Comparison of ENCODE assay signal across 20 cellular contexts in genomic region chr9:105854783-105855709, GRCh38.
DNase-seq lines count a peak whose midpoint lies in the region; ATAC-seq and TF ChIP-seq lines count a peak whose summit lies in the region.
"Had no signal": no experiment of that assay in that cellular context is flagged by ENCODE, and none has a peak within 500 bp of the region (broad histone marks: within the 10 kb centered on the region; RNA-seq: fewer than 3 reads in every experiment).

No MANE protein-coding gene starts in this region.

- DNase-seq in DMS 273 (lab: John Stamatoyannopoulos, UW; ENCODE audit: unreplicated experiment) (peak; percentile 34), DMS 273 treated with DMSO at 0.1 percent for 48 hours (lab: John Stamatoyannopoulos, UW) (no peak), left ventricle myocardium superior (no peak), right atrium auricular region (ENCODE audit: low spot score) (no peak), psoas muscle (no peak), cerebellar cortex (ENCODE audit: low spot score) (no peak)
- DNase-seq in activated CD4-positive, alpha-beta T cell treated with anti-CD3 and anti-CD28 coated beads for 36 hours, result no peak
- DNase-seq: AML-193; Caco-2; Calu3; CD4-positive, alpha-beta T cell; CD8-positive, alpha-beta T cell; DMS79 treated with DMSO at 0.1 percent for 48 hours; GF-D8 had no signal

- no peaks in the 10 kb centered on the region for H3K27me3 Mint-ChIP-seq in activated CD4-positive, alpha-beta T cell treated with anti-CD3 and anti-CD28 coated beads for 36 hours
- H3K27me3 Mint-ChIP-seq: B cell; CD4-positive, alpha-beta T cell had no signal

- H3K9me3 ChIP-seq in right atrium auricular region, result no peaks in the 10 kb centered on the region
- H3K9me3 ChIP-seq in HEK293 (ENCODE audit: control insufficient read depth, insufficient read depth, low read depth, low read length), result no peaks in the 10 kb centered on the region
- H3K9me3 ChIP-seq in psoas muscle, result no peaks in the 10 kb centered on the region
- H3K9me3 ChIP-seq: A549, Caco-2 had no signal

- H3K36me3 Mint-ChIP-seq in activated CD4-positive, alpha-beta T cell treated with anti-CD3 and anti-CD28 coated beads for 36 hours (ENCODE audit: low read depth), result no peaks in the 10 kb centered on the region
- H3K36me3 Mint-ChIP-seq: CD8-positive, alpha-beta T cell had no signal

- WGBS in psoas muscle, 3 donors, result 16 to 44% (median 31%) methylated on average over 3 of the region's 3 CpGs

- TF ChIP-seq CTCF in right atrium auricular region (IDR thresholded peaks at IDR 0.05) (no peak), HEK293 (tag by site-specific recombination; IDR thresholded peaks at IDR 0.05) (no peak), psoas muscle (IDR thresholded peaks at IDR 0.05) (no peak)

- POLR2A ChIA-PET in HEK293 (lab: Yijun Ruan, JAX), result no interaction called here
- POLR2A ChIA-PET in activated CD4-positive, alpha-beta T cell treated with anti-CD3 and anti-CD28 coated beads for 36 hours (lab: Charles Lee), result no interaction called here

- H3K36me3 ChIP-seq in right atrium auricular region, result no peaks in the 10 kb centered on the region
- no peaks in the 10 kb centered on the region for H3K36me3 ChIP-seq in HEK293 (ENCODE audit: control insufficient read depth in 2 of 2, insufficient read depth in 1 of 2, low read length in 2 of 2)
- no peaks in the 10 kb centered on the region for H3K36me3 ChIP-seq in psoas muscle (ENCODE audit: insufficient read depth in 1 of 2, low read depth in 1 of 2)
- H3K36me3 ChIP-seq: BLaER1 treated with 17β-estradiol and CSF1 and Interleukin-3, amounts not matched to agents 10 nM and 100 nM had no signal

- H3K27ac ChIP-seq in right atrium auricular region (no peak overlapping the region), HEK293 (ENCODE audit: extremely low read depth, low read depth, low read length) (no peak overlapping the region), psoas muscle (no peak overlapping the region)
- H3K27ac ChIP-seq: 22Rv1; A549; BLaER1 treated with 17β-estradiol and CSF1 and Interleukin-3, amounts not matched to agents 10 nM and 100 nM; C4-2B had no signal

- ATAC-seq in left ventricle myocardium superior, result peak; percentile 56
- peak; percentile 44 to 61 (median 50) for ATAC-seq in psoas muscle
- ATAC-seq in activated CD4-positive, alpha-beta T cell treated with anti-CD3 and anti-CD28 coated beads for 36 hours, result no peak
- ATAC-seq: A549; CD8-positive, alpha-beta T cell had no signal

- CTCF ChIA-PET in HEK293 (lab: Yijun Ruan, JAX), result interaction anchor here (0.7 to 6.0 kb wide), 4 partner anchors 13 to 460 kb away, joined by 3 to 32 read pairs (median 6); no protein-coding TSS in a partner anchor
- CTCF ChIA-PET in activated CD4-positive, alpha-beta T cell treated with anti-CD3 and anti-CD28 coated beads for 36 hours (lab: Charles Lee), result interaction anchor here (0.7 to 2.2 kb wide), 4 partner anchors 11 to 1026 kb away, joined by 3 to 5 read pairs (median 4); no protein-coding TSS in a partner anchor

- no peaks in the 10 kb centered on the region for H3K27me3 ChIP-seq in right atrium auricular region
- no peaks in the 10 kb centered on the region for H3K27me3 ChIP-seq in psoas muscle (ENCODE audit: insufficient read depth in 3 of 3, low read length in 2 of 3)
- H3K27me3 ChIP-seq: BLaER1 treated with 17β-estradiol and CSF1 and Interleukin-3, amounts not matched to agents 10 nM and 100 nM had no signal

- peaks cover 3% of the 10 kb centered on the region for H3K9me3 Mint-ChIP-seq in activated CD4-positive, alpha-beta T cell treated with anti-CD3 and anti-CD28 coated beads for 36 hours (ENCODE audit: low read depth)

- H3K4me1 ChIP-seq in right atrium auricular region (no peaks in the 10 kb centered on the region), HEK293 (ENCODE audit: control insufficient read depth, insufficient read depth, low read length) (no peaks in the 10 kb centered on the region), psoas muscle (peaks cover 15% of the 10 kb centered on the region)
- H3K4me1 ChIP-seq: A549, Caco-2 had no signal

- intact Hi-C loops in left ventricle myocardium superior (cut with micrococcal nuclease), result no loop called here
- intact Hi-C loops in psoas muscle (cut with DNase I), result no loop called here
- intact Hi-C loops in activated CD4-positive, alpha-beta T cell treated with anti-CD3 and anti-CD28 coated beads for 36 hours (cut with DNase I, micrococcal nuclease), result no loop called here

- H3K27ac Mint-ChIP-seq in activated CD4-positive, alpha-beta T cell treated with anti-CD3 and anti-CD28 coated beads for 36 hours, result no peak overlapping the region
- H3K27ac Mint-ChIP-seq: B cell; CD4-positive, alpha-beta T cell; CD8-positive, alpha-beta T cell had no signal

- H3K4me3 Mint-ChIP-seq in activated CD4-positive, alpha-beta T cell treated with anti-CD3 and anti-CD28 coated beads for 36 hours, result no peak overlapping the region
- H3K4me3 Mint-ChIP-seq: B cell; CD4-positive, alpha-beta T cell; CD8-positive, alpha-beta T cell had no signal

- H3K4me1 Mint-ChIP-seq in activated CD4-positive, alpha-beta T cell treated with anti-CD3 and anti-CD28 coated beads for 36 hours, result peaks cover 21% of the 10 kb centered on the region

- no peak overlapping the region for H3K4me3 ChIP-seq in right atrium auricular region
- H3K4me3 ChIP-seq in HEK293 (ENCODE audit: low read depth, low read length), result no peak overlapping the region
- no peak overlapping the region for H3K4me3 ChIP-seq in psoas muscle
- H3K4me3 ChIP-seq: A549; BLaER1 treated with 17β-estradiol and CSF1 and Interleukin-3, amounts not matched to agents 10 nM and 100 nM had no signal

TF ChIP-seq in HEK293, 187 proteins besides CTCF, POLR2A, EP300 and RAD21:
- TF ChIP-seq ZNF510 (tag by site-specific recombination; IDR thresholded peaks at IDR 0.05; ENCODE audit: insufficient replicate concordance) (no peak), ZNF513 (tag by site-specific recombination; IDR thresholded peaks at IDR 0.05) (peak; percentile 93), ZNF248 (tag by site-specific recombination; IDR thresholded peaks at IDR 0.05) (no peak), ZBTB21 (tag by site-specific recombination; IDR thresholded peaks at IDR 0.05) (no peak), ZNF221 (tag by site-specific recombination; IDR thresholded peaks at IDR 0.05; ENCODE audit: borderline replicate concordance) (no peak), ZNF785 (tag by site-specific recombination; IDR thresholded peaks at IDR 0.05) (no peak)
